In the genomic region with DNA sequence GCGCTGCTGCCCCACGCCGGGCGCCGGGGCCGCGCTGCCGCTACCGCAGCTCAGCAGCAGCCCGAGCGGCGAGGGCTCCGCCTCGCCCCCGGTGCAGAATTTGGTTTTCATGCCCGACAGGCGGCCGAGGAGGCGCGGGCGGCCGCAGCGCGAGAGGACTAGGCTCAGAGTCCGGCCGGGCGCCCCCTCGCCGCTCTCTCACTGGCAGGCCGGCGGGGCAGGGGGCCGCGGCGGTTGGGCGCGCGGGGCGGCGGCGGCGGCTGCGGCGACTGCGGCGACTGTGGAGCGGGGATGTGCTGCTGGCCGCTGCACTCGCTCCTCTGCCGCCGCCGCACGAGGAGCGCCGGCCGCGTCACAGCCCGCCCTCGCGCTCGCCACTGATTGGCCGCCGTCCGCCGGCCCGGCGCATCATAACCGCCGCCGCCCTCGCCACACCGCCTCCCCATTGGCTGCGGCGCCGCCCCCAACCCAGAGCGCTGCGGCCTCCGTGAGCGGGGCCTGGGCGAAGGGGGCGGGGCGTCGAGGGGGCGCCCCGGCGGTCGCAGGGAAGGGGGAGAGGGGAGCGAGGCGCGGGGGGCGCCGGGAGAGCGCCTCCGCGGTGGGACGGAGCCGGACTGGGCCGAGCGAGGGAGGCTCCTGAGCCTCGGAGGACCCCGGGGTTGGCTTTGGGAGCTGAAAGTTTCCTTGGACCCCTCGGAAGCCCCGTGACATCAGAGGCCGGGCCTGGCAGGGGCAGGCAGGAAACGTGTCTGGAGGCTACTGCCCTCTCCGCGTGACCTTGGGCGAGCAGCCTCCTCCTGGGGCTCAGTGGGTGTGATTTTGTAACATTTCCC, we compare ENCODE assay signal across 8 cellular contexts. TPM values are rescaled to one million over a fixed set of nuclear protein-coding genes. Genes with fewer than 3 reads are reported as not detected.
DNase-seq lines count a peak whose midpoint lies in the region; ATAC-seq and TF ChIP-seq lines count a peak whose summit lies in the region.

A gene (minus strand): TSS at position 322 of the 833 bp plus-strand sequence. CDS start 211 bp downstream, at position 111.

- WGBS in testis, 2 donors, result 0% methylated on average over 5 to 83 of the region's 107 CpGs

- no peaks in the 10 kb centered on the region for H3K27me3 Mint-ChIP-seq in activated naive CD8-positive, alpha-beta T cell
- H3K27me3 Mint-ChIP-seq in osteocyte (ENCODE audit: unreplicated experiment), result no peaks in the 10 kb centered on the region

- no peak for TF ChIP-seq CTCF in GM10266 (IDR thresholded peaks at IDR 0.05; ENCODE audit: control insufficient read depth, insufficient read depth, low read depth, missing control alignments)
- no peak for TF ChIP-seq CTCF in NB4 (IDR thresholded peaks at IDR 0.05; ENCODE audit: low read depth, low read length)
- TF ChIP-seq CTCF in osteocyte (IDR thresholded peaks at IDR 0.05), result no peak
- peak in 1 of 3 experiments; percentile 2 for TF ChIP-seq CTCF in testis (IDR thresholded peaks at IDR 0.05)

- H3K4me1 Mint-ChIP-seq in activated naive CD8-positive, alpha-beta T cell (ENCODE audit: low read depth), result peaks cover 19% of the 10 kb centered on the region
- peaks cover 54% of the 10 kb centered on the region for H3K4me1 Mint-ChIP-seq in osteocyte (ENCODE audit: unreplicated experiment)

- peak within 1 kb of the TSS; percentile 85 for H3K27ac Mint-ChIP-seq in activated naive CD8-positive, alpha-beta T cell
- H3K27ac Mint-ChIP-seq in osteocyte (ENCODE audit: unreplicated experiment), result peak within 1 kb of the TSS; percentile 97

- H3K4me3 Mint-ChIP-seq in activated naive CD8-positive, alpha-beta T cell, result peak within 1 kb of the TSS; percentile 90
- H3K4me3 Mint-ChIP-seq in osteocyte (ENCODE audit: unreplicated experiment), result peak within 1 kb of the TSS; percentile 94

- no peaks in the 10 kb centered on the region for H3K36me3 Mint-ChIP-seq in activated naive CD8-positive, alpha-beta T cell
- H3K36me3 Mint-ChIP-seq in osteocyte (ENCODE audit: unreplicated experiment), result no peaks in the 10 kb centered on the region

- ATAC-seq in HG02571 (IDR thresholded peaks at IDR 0.05; ENCODE audit: unreplicated experiment), result peak; percentile 78

- intact Hi-C loops in testis (cut with DNase I; ENCODE audit: low total_unique reads), result no loop called here

- no peaks in the 10 kb centered on the region for H3K36me3 ChIP-seq in testis (ENCODE audit: low read depth, missing control alignments)

- H3K27ac ChIP-seq in testis, result peak within 1 kb of the TSS; percentile 93 to 98

- no peaks in the 10 kb centered on the region for H3K9me3 Mint-ChIP-seq in activated naive CD8-positive, alpha-beta T cell (ENCODE audit: low read depth)
- no peaks in the 10 kb centered on the region for H3K9me3 Mint-ChIP-seq in osteocyte (ENCODE audit: unreplicated experiment)

- TF ChIP-seq POLR2A in NB4 (IDR thresholded peaks at IDR 0.05; ENCODE audit: extremely low read depth, insufficient read length) (peak; percentile 76), testis (IDR thresholded peaks at IDR 0.05) (peak; percentile 83)

- DNase-seq in GM10266 (ENCODE audit: extremely low spot score) (peak; percentile 99), NB4 (ENCODE audit: low read depth) (peak; percentile 98), SKM-1 treated with dmso at 0.1 percent for 144 hours (lab: John Stamatoyannopoulos, UW; ENCODE audit: unreplicated experiment) (peak; percentile 93), glomerular visceral epithelial cell (ENCODE audit: extremely low spot score) (peak; percentile 92), osteocyte (ENCODE audit: extremely low spot score, unreplicated experiment) (peak; percentile 98), testis (peak; percentile 96)

- no peaks in the 10 kb centered on the region for H3K27me3 ChIP-seq in testis

- H3K4me3 ChIP-seq in NB4 (ENCODE audit: low read depth, low read length) (peak within 1 kb of the TSS; percentile 81), testis (peak within 1 kb of the TSS; percentile 71 to 74)

- H3K4me1 ChIP-seq in testis, result peaks cover 32% of the 10 kb centered on the region

- H3K9me3 ChIP-seq in testis, result no peaks in the 10 kb centered on the region

RNA-seq across cellular contexts. Expression of the gene that starts here (rescaled TPM):
- 38.0 and 39.3 TPM in 2 replicates for total RNA-seq in osteocyte
- total RNA-seq in testis, result 100 to 1,000 TPM; 145 to 200 TPM
- polyA plus RNA-seq in testis (ENCODE audit: insufficient read depth, low read depth, low replicate concordance), result 180 TPM

Comparison
In these comparisons a context has a peak if more than half of its experiments do, and no peak if none do; other contexts are left out.
1. Peak in every context shown above with its lines: DNase-seq, ATAC-seq, H3K4me3 ChIP-seq and H3K27ac ChIP-seq.